ENCODE assay signal across 26 cellular contexts in genomic region chr11:41536001-41536568, GRCh38.
"Had no signal": no experiment of that assay in that cellular context is flagged by ENCODE, and none has a peak within 500 bp of the region (broad histone marks: within the 10 kb centered on the region; RNA-seq: fewer than 3 reads in every experiment).

No MANE protein-coding gene starts in this region.

- H3K27me3 Mint-ChIP-seq: naive thymus-derived CD4-positive, alpha-beta T cell; stimulated activated memory B cell treated with anti-CD40 and anti-IgM and Interleukin-4, amounts not matched to agents 10 μg/mL and 1 μg/mL and 100 μg/mL, for 72 hours had no signal

- H3K4me3 ChIP-seq: coronary artery, esophagus muscularis mucosa, heart right ventricle, prostate gland, skin epidermis, spleen, testis, tibial artery, upper lobe of left lung had no signal

- H3K9me3 ChIP-seq: esophagus muscularis mucosa, heart right ventricle, prostate gland, testis, tibial artery, upper lobe of left lung had no signal

- H3K27ac ChIP-seq: coronary artery, esophagus muscularis mucosa, heart right ventricle, prostate gland, skin epidermis, spleen, testis, tibial artery, upper lobe of left lung had no signal

- H3K4me1 ChIP-seq: esophagus muscularis mucosa, heart right ventricle, prostate gland, testis, tibial artery, upper lobe of left lung had no signal

- H3K27me3 ChIP-seq: esophagus muscularis mucosa, heart right ventricle, spleen, testis, tibial artery, upper lobe of left lung had no signal

- H3K36me3 ChIP-seq: esophagus muscularis mucosa, heart right ventricle, prostate gland, spleen, tibial artery, upper lobe of left lung had no signal

- H3K36me3 Mint-ChIP-seq: immature natural killer cell; naive thymus-derived CD4-positive, alpha-beta T cell; stimulated activated memory B cell treated with anti-CD40 and anti-IgM and Interleukin-4, amounts not matched to agents 10 μg/mL and 1 μg/mL and 100 μg/mL, for 72 hours had no signal

- H3K4me1 Mint-ChIP-seq: immature natural killer cell; naive thymus-derived CD4-positive, alpha-beta T cell; nephron progenitor cell; stimulated activated memory B cell treated with anti-CD40 and anti-IgM and Interleukin-4, amounts not matched to agents 10 μg/mL and 1 μg/mL and 100 μg/mL, for 72 hours had no signal

- ATAC-seq: heart right ventricle; left lobe of liver; naive thymus-derived CD4-positive, alpha-beta T cell; right cardiac atrium; stimulated activated memory B cell treated with anti-CD40 and anti-IgM and Interleukin-4, amounts not matched to agents 10 μg/mL and 1 μg/mL and 100 μg/mL, for 72 hours; stimulated activated naive CD8-positive, alpha-beta T cell treated with anti-CD3 and anti-CD28 coated beads, Interleukin-15, Interleukin-2, amounts not matched to agents 100 U/mL and 50 U/mL, for 24 hours had no signal

- H3K27ac Mint-ChIP-seq: immature natural killer cell; naive thymus-derived CD4-positive, alpha-beta T cell; nephron progenitor cell; stimulated activated memory B cell treated with anti-CD40 and anti-IgM and Interleukin-4, amounts not matched to agents 10 μg/mL and 1 μg/mL and 100 μg/mL, for 72 hours had no signal

- DNase-seq: dermis blood vessel endothelial cell; effector memory CD4-positive, alpha-beta T cell; foreskin melanocyte; glutamatergic neuron; heart right ventricle; hypothalamus; immature natural killer cell; islet precursor cell; mesendoderm; midbrain; naive thymus-derived CD4-positive, alpha-beta T cell; nephron progenitor cell; right cardiac atrium; spleen; stimulated activated CD4-positive, alpha-beta T cell treated with anti-CD3 and anti-CD28 coated beads, Interleukin-4, amount 100 ng/mL, for 4 hours; stimulated activated naive CD8-positive, alpha-beta T cell treated with anti-CD3 and anti-CD28 coated beads, Interleukin-15, Interleukin-2, amounts not matched to agents 100 U/mL and 50 U/mL, for 24 hours; substantia nigra; testis; tibial artery; upper lobe of left lung had no signal

- H3K9me3 Mint-ChIP-seq: nephron progenitor cell; stimulated activated memory B cell treated with anti-CD40 and anti-IgM and Interleukin-4, amounts not matched to agents 10 μg/mL and 1 μg/mL and 100 μg/mL, for 72 hours had no signal

- H3K4me3 Mint-ChIP-seq: immature natural killer cell; naive thymus-derived CD4-positive, alpha-beta T cell; nephron progenitor cell; stimulated activated memory B cell treated with anti-CD40 and anti-IgM and Interleukin-4, amounts not matched to agents 10 μg/mL and 1 μg/mL and 100 μg/mL, for 72 hours had no signal
